1 cellular context compared by ENCODE assay signal in genomic region chr15:68096099-68096498, GRCh38.
TF ChIP-seq lines count a peak whose summit lies in the region.

No MANE protein-coding gene starts in this region.

TF ChIP-seq in GM12878, 131 proteins besides CTCF, POLR2A, EP300 and RAD21 (continued from another document):
- TF ChIP-seq, protein P1, sequence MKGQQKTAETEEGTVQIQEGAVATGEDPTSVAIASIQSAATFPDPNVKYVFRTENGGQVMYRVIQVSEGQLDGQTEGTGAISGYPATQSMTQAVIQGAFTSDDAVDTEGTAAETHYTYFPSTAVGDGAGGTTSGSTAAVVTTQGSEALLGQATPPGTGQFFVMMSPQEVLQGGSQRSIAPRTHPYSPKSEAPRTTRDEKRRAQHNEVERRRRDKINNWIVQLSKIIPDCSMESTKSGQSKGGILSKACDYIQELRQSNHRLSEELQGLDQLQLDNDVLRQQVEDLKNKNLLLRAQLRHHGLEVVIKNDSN (IDR thresholded peaks at IDR 0.05; ENCODE audit: borderline replicate concordance, extremely low read length, insufficient read depth, low read depth, low read length), result no peak
- TF ChIP-seq NR2F1 (conservative IDR thresholded peaks at IDR 0.05) (no peak), SMAD5 (IDR thresholded peaks at IDR 0.05; ENCODE audit: low read depth) (no peak), SMARCA5 (IDR thresholded peaks at IDR 0.05) (peak; percentile 41; the same call in 1 of the 2 replicates), ETV6 (conservative IDR thresholded peaks at IDR 0.05 in 1 of 2, IDR thresholded peaks at IDR 0.05 in 1 of 2; ENCODE audit: borderline replicate concordance in 1 of 2, low read depth in 1 of 2) (no peak), MTA3 (IDR thresholded peaks at IDR 0.05; ENCODE audit: borderline replicate concordance, low read length) (no peak), ZNF217 (IDR thresholded peaks at IDR 0.05) (peak; percentile 46; the same call in 1 of the 2 replicates), CREB1 (IDR thresholded peaks at IDR 0.05; ENCODE audit: low read depth) (no peak)
- TF ChIP-seq, protein P2, sequence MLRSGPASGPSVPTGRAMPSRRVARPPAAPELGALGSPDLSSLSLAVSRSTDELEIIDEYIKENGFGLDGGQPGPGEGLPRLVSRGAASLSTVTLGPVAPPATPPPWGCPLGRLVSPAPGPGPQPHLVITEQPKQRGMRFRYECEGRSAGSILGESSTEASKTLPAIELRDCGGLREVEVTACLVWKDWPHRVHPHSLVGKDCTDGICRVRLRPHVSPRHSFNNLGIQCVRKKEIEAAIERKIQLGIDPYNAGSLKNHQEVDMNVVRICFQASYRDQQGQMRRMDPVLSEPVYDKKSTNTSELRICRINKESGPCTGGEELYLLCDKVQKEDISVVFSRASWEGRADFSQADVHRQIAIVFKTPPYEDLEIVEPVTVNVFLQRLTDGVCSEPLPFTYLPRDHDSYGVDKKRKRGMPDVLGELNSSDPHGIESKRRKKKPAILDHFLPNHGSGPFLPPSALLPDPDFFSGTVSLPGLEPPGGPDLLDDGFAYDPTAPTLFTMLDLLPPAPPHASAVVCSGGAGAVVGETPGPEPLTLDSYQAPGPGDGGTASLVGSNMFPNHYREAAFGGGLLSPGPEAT (IDR thresholded peaks at IDR 0.05; ENCODE audit: low read depth), result no peak
- TF ChIP-seq, protein P3, sequence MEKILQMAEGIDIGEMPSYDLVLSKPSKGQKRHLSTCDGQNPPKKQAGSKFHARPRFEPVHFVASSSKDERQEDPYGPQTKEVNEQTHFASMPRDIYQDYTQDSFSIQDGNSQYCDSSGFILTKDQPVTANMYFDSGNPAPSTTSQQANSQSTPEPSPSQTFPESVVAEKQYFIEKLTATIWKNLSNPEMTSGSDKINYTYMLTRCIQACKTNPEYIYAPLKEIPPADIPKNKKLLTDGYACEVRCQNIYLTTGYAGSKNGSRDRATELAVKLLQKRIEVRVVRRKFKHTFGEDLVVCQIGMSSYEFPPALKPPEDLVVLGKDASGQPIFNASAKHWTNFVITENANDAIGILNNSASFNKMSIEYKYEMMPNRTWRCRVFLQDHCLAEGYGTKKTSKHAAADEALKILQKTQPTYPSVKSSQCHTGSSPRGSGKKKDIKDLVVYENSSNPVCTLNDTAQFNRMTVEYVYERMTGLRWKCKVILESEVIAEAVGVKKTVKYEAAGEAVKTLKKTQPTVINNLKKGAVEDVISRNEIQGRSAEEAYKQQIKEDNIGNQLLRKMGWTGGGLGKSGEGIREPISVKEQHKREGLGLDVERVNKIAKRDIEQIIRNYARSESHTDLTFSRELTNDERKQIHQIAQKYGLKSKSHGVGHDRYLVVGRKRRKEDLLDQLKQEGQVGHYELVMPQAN (conservative IDR thresholded peaks at IDR 0.05), result no peak
TF ChIP-seq in GM12878: peak in this region for 2.
